In genomic region chr14:100140452-100141132, GRCh38 we compare ENCODE assay signal across 9 cellular contexts. TPM values are rescaled to one million over a fixed set of nuclear protein-coding genes. Genes with fewer than 3 reads are reported as not detected.
DNase-seq lines count a peak whose midpoint lies in the region; ATAC-seq and TF ChIP-seq lines count a peak whose summit lies in the region.
"Had no signal": no experiment of that assay in that cellular context is flagged by ENCODE, and none has a peak within 500 bp of the region (broad histone marks: within the 10 kb centered on the region; RNA-seq: fewer than 3 reads in every experiment).

No MANE protein-coding gene starts in this region.

- no peaks in the 10 kb centered on the region for H3K9me3 ChIP-seq in iPS-18a (ENCODE audit: control insufficient read depth, low read depth, low read length)
- H3K9me3 ChIP-seq: MG63 had no signal

- H3K4me1 ChIP-seq in iPS-18a (ENCODE audit: control insufficient read depth, low read depth, low read length): no peaks in the 10 kb centered on the region

- H3K27me3 Mint-ChIP-seq in activated naive CD4-positive, alpha-beta T cell treated with anti-CD3 and anti-CD28 coated beads, Interleukin-2, amount 10 ng/mL, durations not matched to agents 7 days and 5 days: peaks cover 4% of the 10 kb centered on the region
- no peaks in the 10 kb centered on the region for H3K27me3 Mint-ChIP-seq in activated naive CD4-positive, alpha-beta T cell treated with anti-CD3 and anti-CD28 coated beads for 36 hours (ENCODE audit: low read depth)
- H3K27me3 Mint-ChIP-seq in activated CD4-positive, alpha-beta memory T cell treated with anti-CD3 and anti-CD28 coated beads, Interleukin-2, amount 10 ng/mL, durations not matched to agents 7 days and 5 days: no peaks in the 10 kb centered on the region
- H3K27me3 Mint-ChIP-seq in stimulated activated memory B cell treated with anti-CD40 and anti-IgM and Interleukin-4, amounts not matched to agents 10 μg/mL and 1 μg/mL and 100 μg/mL, for 72 hours: no peaks in the 10 kb centered on the region

- H3K27ac Mint-ChIP-seq in activated naive CD4-positive, alpha-beta T cell treated with anti-CD3 and anti-CD28 coated beads, Interleukin-2, amount 10 ng/mL, durations not matched to agents 7 days and 5 days: peak overlapping the region; percentile 69
- no peak overlapping the region for H3K27ac Mint-ChIP-seq in activated naive CD4-positive, alpha-beta T cell treated with anti-CD3 and anti-CD28 coated beads for 36 hours
- H3K27ac Mint-ChIP-seq in activated CD4-positive, alpha-beta memory T cell treated with anti-CD3 and anti-CD28 coated beads, Interleukin-2, amount 10 ng/mL, durations not matched to agents 7 days and 5 days: peak overlapping the region; percentile 24
- H3K27ac Mint-ChIP-seq in stimulated activated memory B cell treated with anti-CD40 and anti-IgM and Interleukin-4, amounts not matched to agents 10 μg/mL and 1 μg/mL and 100 μg/mL, for 72 hours: peak overlapping the region; percentile 68

- peaks cover 6% of the 10 kb centered on the region for H3K4me1 Mint-ChIP-seq in activated naive CD4-positive, alpha-beta T cell treated with anti-CD3 and anti-CD28 coated beads, Interleukin-2, amount 10 ng/mL, durations not matched to agents 7 days and 5 days
- no peaks in the 10 kb centered on the region for H3K4me1 Mint-ChIP-seq in activated naive CD4-positive, alpha-beta T cell treated with anti-CD3 and anti-CD28 coated beads for 36 hours (ENCODE audit: low read depth)
- no peaks in the 10 kb centered on the region for H3K4me1 Mint-ChIP-seq in activated CD4-positive, alpha-beta memory T cell treated with anti-CD3 and anti-CD28 coated beads, Interleukin-2, amount 10 ng/mL, durations not matched to agents 7 days and 5 days
- peaks cover 12% of the 10 kb centered on the region for H3K4me1 Mint-ChIP-seq in stimulated activated memory B cell treated with anti-CD40 and anti-IgM and Interleukin-4, amounts not matched to agents 10 μg/mL and 1 μg/mL and 100 μg/mL, for 72 hours

- H3K27me3 ChIP-seq in iPS-18a (ENCODE audit: control insufficient read depth, insufficient read depth, low read length): no peaks in the 10 kb centered on the region
- H3K27me3 ChIP-seq: MG63 had no signal

- peak overlapping the region; percentile 16 for H3K9ac ChIP-seq in iPS-18a (ENCODE audit: low read length)

- no peaks in the 10 kb centered on the region for H3K9me3 Mint-ChIP-seq in activated naive CD4-positive, alpha-beta T cell treated with anti-CD3 and anti-CD28 coated beads, Interleukin-2, amount 10 ng/mL, durations not matched to agents 7 days and 5 days
- no peaks in the 10 kb centered on the region for H3K9me3 Mint-ChIP-seq in activated naive CD4-positive, alpha-beta T cell treated with anti-CD3 and anti-CD28 coated beads for 36 hours
- no peaks in the 10 kb centered on the region for H3K9me3 Mint-ChIP-seq in activated CD4-positive, alpha-beta memory T cell treated with anti-CD3 and anti-CD28 coated beads, Interleukin-2, amount 10 ng/mL, durations not matched to agents 7 days and 5 days
- H3K9me3 Mint-ChIP-seq in stimulated activated memory B cell treated with anti-CD40 and anti-IgM and Interleukin-4, amounts not matched to agents 10 μg/mL and 1 μg/mL and 100 μg/mL, for 72 hours: no peaks in the 10 kb centered on the region

- intact Hi-C loops in activated naive CD4-positive, alpha-beta T cell treated with anti-CD3 and anti-CD28 coated beads for 36 hours (cut with micrococcal nuclease): no loop called here
- intact Hi-C loops in lower leg skin (cut with DNase I; ENCODE audit: low total_unique reads): no loop called here

- no peak overlapping the region for H3K4me3 Mint-ChIP-seq in activated naive CD4-positive, alpha-beta T cell treated with anti-CD3 and anti-CD28 coated beads, Interleukin-2, amount 10 ng/mL, durations not matched to agents 7 days and 5 days
- no peak overlapping the region for H3K4me3 Mint-ChIP-seq in activated naive CD4-positive, alpha-beta T cell treated with anti-CD3 and anti-CD28 coated beads for 36 hours
- no peak overlapping the region for H3K4me3 Mint-ChIP-seq in activated CD4-positive, alpha-beta memory T cell treated with anti-CD3 and anti-CD28 coated beads, Interleukin-2, amount 10 ng/mL, durations not matched to agents 7 days and 5 days
- H3K4me3 Mint-ChIP-seq in stimulated activated memory B cell treated with anti-CD40 and anti-IgM and Interleukin-4, amounts not matched to agents 10 μg/mL and 1 μg/mL and 100 μg/mL, for 72 hours: no peak overlapping the region

- no peaks in the 10 kb centered on the region for H3K36me3 ChIP-seq in iPS-18a (ENCODE audit: control insufficient read depth, low read depth, low read length)
- H3K36me3 ChIP-seq: MG63 had no signal

- peaks cover 63% of the 10 kb centered on the region for H3K36me3 Mint-ChIP-seq in activated naive CD4-positive, alpha-beta T cell treated with anti-CD3 and anti-CD28 coated beads, Interleukin-2, amount 10 ng/mL, durations not matched to agents 7 days and 5 days
- peaks cover 14% of the 10 kb centered on the region for H3K36me3 Mint-ChIP-seq in activated naive CD4-positive, alpha-beta T cell treated with anti-CD3 and anti-CD28 coated beads for 36 hours (ENCODE audit: low read depth)
- peaks cover 70% of the 10 kb centered on the region for H3K36me3 Mint-ChIP-seq in activated CD4-positive, alpha-beta memory T cell treated with anti-CD3 and anti-CD28 coated beads, Interleukin-2, amount 10 ng/mL, durations not matched to agents 7 days and 5 days (ENCODE audit: low read depth)
- H3K36me3 Mint-ChIP-seq in stimulated activated memory B cell treated with anti-CD40 and anti-IgM and Interleukin-4, amounts not matched to agents 10 μg/mL and 1 μg/mL and 100 μg/mL, for 72 hours: peaks cover 52% of the 10 kb centered on the region

- WGBS in lower leg skin, 2 donors: 82% methylated on average over 18 of the region's 18 CpGs

- no peak for TF ChIP-seq POLR2A in lower leg skin (IDR thresholded peaks at IDR 0.05)

- no peak for ATAC-seq in stimulated activated memory B cell treated with anti-CD40 and anti-IgM and Interleukin-4, amounts not matched to agents 10 μg/mL and 1 μg/mL and 100 μg/mL, for 72 hours
- no peak for ATAC-seq in GM21515 (IDR thresholded peaks at IDR 0.05; ENCODE audit: unreplicated experiment)

- TF ChIP-seq CTCF in lower leg skin (IDR thresholded peaks at IDR 0.05): no peak

- DNase-seq in activated naive CD4-positive, alpha-beta T cell treated with anti-CD3 and anti-CD28 coated beads, Interleukin-2, amount 10 ng/mL, durations not matched to agents 7 days and 5 days: no peak
- no peak for DNase-seq in activated naive CD4-positive, alpha-beta T cell treated with anti-CD3 and anti-CD28 coated beads for 36 hours
- no peak for DNase-seq in activated CD4-positive, alpha-beta memory T cell treated with anti-CD3 and anti-CD28 coated beads, Interleukin-2, amount 10 ng/mL, durations not matched to agents 7 days and 5 days
- DNase-seq in lower leg skin (ENCODE audit: low spot score in 2 of 2) (no peak), T1000 (lab: John Stamatoyannopoulos, UW) (no peak)
- DNase-seq: MG63 had no signal

- POLR2A ChIA-PET in activated CD4-positive, alpha-beta memory T cell treated with anti-CD3 and anti-CD28 coated beads, Interleukin-2, amount 10 ng/mL, durations not matched to agents 7 days and 5 days (lab: Charles Lee): interaction anchor here (0.7 to 1.5 kb wide), 2 partner anchors 16 to 167 kb away, joined by 3 read pairs; no protein-coding TSS in a partner anchor

- CTCF ChIA-PET in activated naive CD4-positive, alpha-beta T cell treated with anti-CD3 and anti-CD28 coated beads, Interleukin-2, amount 10 ng/mL, durations not matched to agents 7 days and 5 days (lab: Charles Lee): interaction anchor here (1.1 kb wide), 1 partner anchor 28 kb away, joined by 3 read pairs; no protein-coding TSS in a partner anchor
- CTCF ChIA-PET in activated naive CD4-positive, alpha-beta T cell treated with anti-CD3 and anti-CD28 coated beads for 36 hours (lab: Charles Lee): no interaction called here
- CTCF ChIA-PET in activated CD4-positive, alpha-beta memory T cell treated with anti-CD3 and anti-CD28 coated beads, Interleukin-2, amount 10 ng/mL, durations not matched to agents 7 days and 5 days (lab: Charles Lee): interaction anchor here (3.2 kb wide), 1 partner anchor 14 kb away, joined by 11 read pairs; no protein-coding TSS in a partner anchor

- H3K27ac ChIP-seq in iPS-18a (ENCODE audit: low read length): no peak overlapping the region

- H3K4me3 ChIP-seq in iPS-18a (ENCODE audit: low read length) (no peak overlapping the region), lower leg skin (ENCODE audit: low read depth, poor library complexity, severe bottlenecking) (no peak overlapping the region)
- H3K4me3 ChIP-seq: MG63 had no signal

RNA-seq across cellular contexts. Expression of gene DEGS2, which starts 18.9 kb away (rescaled TPM):
- under 1 TPM; 0.52 to 0.99 TPM for total RNA-seq in activated naive CD4-positive, alpha-beta T cell treated with anti-CD3 and anti-CD28 coated beads for 36 hours
- under 1 TPM; 0.20 to 0.25 TPM for total RNA-seq in activated CD4-positive, alpha-beta memory T cell treated with anti-CD3 and anti-CD28 coated beads, Interleukin-2, amount 10 ng/mL, durations not matched to agents 7 days and 5 days
- 100 to 1,000 TPM; 136 to 185 (median 164) TPM for total RNA-seq in lower leg skin

Comparison
In these comparisons a context has a peak if more than half of its experiments do, and no peak if none do; other contexts are left out.
1. RNA of gene DEGS2, which starts 18.9 kb away (total RNA-seq): 136 to 185 TPM in lower leg skin; 0.52 to 0.99 TPM in activated naive CD4-positive, alpha-beta T cell treated with anti-CD3 and anti-CD28 coated beads for 36 hours and 0.20 to 0.25 TPM in activated CD4-positive, alpha-beta memory T cell treated with anti-CD3 and anti-CD28 coated beads, Interleukin-2, amount 10 ng/mL, durations not matched to agents 7 days and 5 days; every median in the first group is over 10 times any median in the second.